Comparison of ENCODE assay signal across 8 cellular contexts in the genomic region with DNA sequence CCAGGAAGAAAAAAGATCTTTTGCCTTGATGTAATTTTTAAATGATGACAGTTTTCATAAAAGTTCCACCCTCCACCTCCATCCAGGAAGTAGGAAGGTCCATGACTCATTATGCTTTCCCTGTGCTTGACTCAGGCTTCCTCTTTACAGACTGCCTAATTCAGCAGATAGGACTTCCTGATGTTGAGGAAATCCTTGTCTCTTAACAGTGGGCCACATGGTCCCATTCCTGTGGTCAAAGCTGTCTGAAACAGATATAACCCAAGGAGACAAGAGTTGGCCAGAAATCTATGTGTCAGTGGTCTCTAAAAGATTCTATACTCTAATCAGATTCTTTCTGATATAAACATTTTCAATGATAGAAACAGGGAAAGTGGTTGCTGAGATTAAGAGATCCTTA.
DNase-seq lines count a peak whose midpoint lies in the region; ATAC-seq, FAIRE-seq and TF ChIP-seq lines count a peak whose summit lies in the region.

No MANE protein-coding gene starts in this region.

- H3K9ac ChIP-seq in astrocyte (ENCODE audit: low read length) = no peak overlapping the region

- no peak for ATAC-seq in HG03432 (IDR thresholded peaks at IDR 0.05; ENCODE audit: unreplicated experiment)

- no peaks in the 10 kb centered on the region for H3K9me3 ChIP-seq in astrocyte (ENCODE audit: insufficient read depth, low read depth, low read length)

- peak overlapping the region; percentile 76 to 93 (median 85) for H3K27ac Mint-ChIP-seq in CD14-positive monocyte
- H3K27ac Mint-ChIP-seq in astrocyte (ENCODE audit: unreplicated experiment) = peak overlapping the region; percentile 89

- TF ChIP-seq CTCF in CD14-positive monocyte (IDR thresholded peaks at IDR 0.05) (no peak), astrocyte (IDR thresholded peaks at IDR 0.05; ENCODE audit: insufficient read depth, low read depth, low read length) (no peak)

- H3K9me3 Mint-ChIP-seq in CD14-positive monocyte (peaks cover 0 to 4% (median 0%) of the 10 kb centered on the region in 7 donors), astrocyte (ENCODE audit: unreplicated experiment) (no peaks in the 10 kb centered on the region)

- H3K4me3 ChIP-seq in astrocyte (ENCODE audit: insufficient read depth, low read depth, low read length) = no peak overlapping the region

- H3K4me3 Mint-ChIP-seq in CD14-positive monocyte (no peak overlapping the region), astrocyte (ENCODE audit: unreplicated experiment) (peak overlapping the region; percentile 36)

- H3K4me1 Mint-ChIP-seq in CD14-positive monocyte (peaks cover 14% of the 10 kb centered on the region), astrocyte (ENCODE audit: low read depth, unreplicated experiment) (peaks cover 11% of the 10 kb centered on the region)

- peaks cover 5% of the 10 kb centered on the region for H4K20me1 ChIP-seq in astrocyte (ENCODE audit: insufficient read depth, low read length)

- intact Hi-C loops in CD14-positive monocyte (cut with micrococcal nuclease) = no loop called here

- FAIRE-seq in astrocyte (lab: Jason Lieb, UNC) (peak; percentile 99), urothelium cell line (lab: Jason Lieb, UNC) (no peak)

- H2AFZ ChIP-seq in astrocyte (ENCODE audit: low read depth, low read length) = no peak overlapping the region

- peaks cover 5 to 12% of the 10 kb centered on the region in 2 donors for H3K36me3 Mint-ChIP-seq in CD14-positive monocyte
- H3K36me3 Mint-ChIP-seq in astrocyte (ENCODE audit: low read depth, unreplicated experiment) = peaks cover 6% of the 10 kb centered on the region

- peaks cover 8% of the 10 kb centered on the region for H3K79me2 ChIP-seq in astrocyte (ENCODE audit: insufficient read depth, low read length)

- H3K4me1 ChIP-seq in astrocyte (ENCODE audit: insufficient read depth, low read length) = peaks cover 8% of the 10 kb centered on the region

- H3K27me3 ChIP-seq in astrocyte (ENCODE audit: insufficient read depth, low read length) = no peaks in the 10 kb centered on the region

- peak; percentile 64 for DNase-seq in CD14-positive monocyte (ENCODE audit: low spot score)
- DNase-seq in LHCN-M2 (ENCODE audit: low read depth) = peak; percentile 95
- DNase-seq in astrocyte (ENCODE audit: low read depth) = peak; percentile 93
- peak; percentile 98 for DNase-seq in kidney tubule cell (ENCODE audit: low spot score)
- peak; percentile 58 for DNase-seq in urothelium cell line (ENCODE audit: low spot score)
- DNase-seq in NCI-H1436 treated with DMSO at 0.1 percent for 48 hours (lab: John Stamatoyannopoulos, UW) = no peak
- no peak for DNase-seq in globus pallidus (ENCODE audit: low spot score)

- no peaks in the 10 kb centered on the region for H3K36me3 ChIP-seq in astrocyte (ENCODE audit: insufficient read depth, low read length)

- H3K4me2 ChIP-seq in astrocyte (ENCODE audit: low read length) = peak overlapping the region; percentile 23

- H3K27me3 Mint-ChIP-seq in CD14-positive monocyte (ENCODE audit: low read depth in 3 of 3) (peaks cover 0 to 1% (median 0%) of the 10 kb centered on the region in 3 donors), astrocyte (ENCODE audit: low read depth, unreplicated experiment) (no peaks in the 10 kb centered on the region)

- H3K27ac ChIP-seq in astrocyte (ENCODE audit: low read depth, low read length) = peak overlapping the region; percentile 49

Comparison
In these comparisons a context has a peak if more than half of its experiments do, and no peak if none do; other contexts are left out.
1. DNase-seq: peak in CD14-positive monocyte (single experiment), LHCN-M2 (single experiment), astrocyte (single experiment), kidney tubule cell (single experiment) and urothelium cell line (single experiment); none in NCI-H1436 treated with DMSO at 0.1 percent for 48 hours (single experiment) and globus pallidus (single experiment).